In genomic region chr3:191111722-191112121, GRCh38 we compare ENCODE assay signal across 27 cellular contexts.
"Had no signal": no experiment of that assay in that cellular context is flagged by ENCODE, and none has a peak within 500 bp of the region (broad histone marks: within the 10 kb centered on the region; RNA-seq: fewer than 3 reads in every experiment).

No MANE protein-coding gene starts in this region.

- H3K36me3 Mint-ChIP-seq: activated naive CD8-positive, alpha-beta T cell treated with anti-CD3 and anti-CD28 coated beads for 36 hours had no signal

- DNase-seq: activated CD4-positive, alpha-beta memory T cell treated with anti-CD3 and anti-CD28 coated beads, Interleukin-2, amount 10 ng/mL, durations not matched to agents 7 days and 5 days; activated CD4-positive, alpha-beta T cell treated with anti-CD3 and anti-CD28 coated beads for 1 hour; activated CD4-positive, alpha-beta T cell treated with anti-CD3 and anti-CD28 coated beads for 48 hours; activated CD4-positive, CD25-positive, alpha-beta regulatory T cell; activated effector memory CD4-positive, alpha-beta T cell treated with anti-CD3 and anti-CD28 coated beads, Interleukin-2, amount 50 U/mL, for 16 hours; activated naive CD4-positive, alpha-beta T cell; activated naive CD4-positive, alpha-beta T cell treated with anti-CD3 and anti-CD28 coated beads, Interleukin-2, amount 50 U/mL, for 16 hours; activated naive CD8-positive, alpha-beta T cell treated with anti-CD3 and anti-CD28 coated beads for 36 hours; activated T-cell treated with anti-CD3 and anti-CD28 coated beads, Interleukin-2, amount 50 U/mL, for 1 hour; activated T-cell treated with anti-CD3 and anti-CD28 coated beads, Interleukin-2, amount 50 U/mL, for 72 hours; amniotic stem cell; aorta; NCI-H1105 treated with DMSO at 0.1 percent for 48 hours; NCI-H1436; NCI-H1694; NCI-H1930; NCI-H2081 treated with DMSO at 0.1 percent for 48 hours; NCI-H226; NCI-H446 treated with DMSO at 0.1 percent for 48 hours; NCI-H524; PC-9; Right ventricle myocardium superior; T1000; WERI-Rb-1 had no signal

- H3K36me3 ChIP-seq: cardiac muscle cell, WERI-Rb-1 had no signal

- H3K27ac ChIP-seq: cardiac muscle cell, PC-9, WERI-Rb-1 had no signal

- H3K4me3 ChIP-seq: cardiac muscle cell, PC-9 had no signal

- H3K27me3 ChIP-seq: cardiac muscle cell had no signal

- H3K4me2 ChIP-seq: PC-9 had no signal

- H3K4me1 Mint-ChIP-seq: activated CD4-positive, alpha-beta memory T cell treated with anti-CD3 and anti-CD28 coated beads, Interleukin-2, amount 10 ng/mL, durations not matched to agents 7 days and 5 days; activated naive CD8-positive, alpha-beta T cell treated with anti-CD3 and anti-CD28 coated beads for 36 hours; activated T-helper 17 cell treated with anti-CD3 and anti-CD28 coated beads, Interleukin-2, amount 50 U/mL, for 72 hours; central memory CD8-positive, alpha-beta T cell had no signal

- H3K9me3 Mint-ChIP-seq: activated CD4-positive, alpha-beta memory T cell treated with anti-CD3 and anti-CD28 coated beads, Interleukin-2, amount 10 ng/mL, durations not matched to agents 7 days and 5 days; activated naive CD8-positive, alpha-beta T cell treated with anti-CD3 and anti-CD28 coated beads for 36 hours had no signal

- ATAC-seq: activated T-cell treated with anti-CD3 and anti-CD28 coated beads, Interleukin-2, amount 50 U/mL, for 72 hours; activated T-helper 17 cell treated with anti-CD3 and anti-CD28 coated beads, Interleukin-2, amount 50 U/mL, for 72 hours had no signal

- H2AFZ ChIP-seq: PC-9 had no signal

- H3K27ac Mint-ChIP-seq: activated CD4-positive, alpha-beta memory T cell treated with anti-CD3 and anti-CD28 coated beads, Interleukin-2, amount 10 ng/mL, durations not matched to agents 7 days and 5 days; activated naive CD8-positive, alpha-beta T cell treated with anti-CD3 and anti-CD28 coated beads for 36 hours; activated T-cell treated with anti-CD3 and anti-CD28 coated beads, Interleukin-2, amount 50 U/mL, for 72 hours; activated T-helper 17 cell treated with anti-CD3 and anti-CD28 coated beads, Interleukin-2, amount 50 U/mL, for 72 hours had no signal

- H3K27me3 Mint-ChIP-seq: activated CD4-positive, alpha-beta memory T cell treated with anti-CD3 and anti-CD28 coated beads, Interleukin-2, amount 10 ng/mL, durations not matched to agents 7 days and 5 days; activated naive CD8-positive, alpha-beta T cell treated with anti-CD3 and anti-CD28 coated beads for 36 hours; activated T-helper 17 cell treated with anti-CD3 and anti-CD28 coated beads, Interleukin-2, amount 50 U/mL, for 72 hours; central memory CD8-positive, alpha-beta T cell had no signal

- H3K4me3 Mint-ChIP-seq: activated CD4-positive, alpha-beta memory T cell treated with anti-CD3 and anti-CD28 coated beads, Interleukin-2, amount 10 ng/mL, durations not matched to agents 7 days and 5 days; activated naive CD8-positive, alpha-beta T cell treated with anti-CD3 and anti-CD28 coated beads for 36 hours; activated T-cell treated with anti-CD3 and anti-CD28 coated beads, Interleukin-2, amount 50 U/mL, for 72 hours; activated T-helper 17 cell treated with anti-CD3 and anti-CD28 coated beads, Interleukin-2, amount 50 U/mL, for 72 hours; central memory CD8-positive, alpha-beta T cell had no signal
